In the genomic region with DNA sequence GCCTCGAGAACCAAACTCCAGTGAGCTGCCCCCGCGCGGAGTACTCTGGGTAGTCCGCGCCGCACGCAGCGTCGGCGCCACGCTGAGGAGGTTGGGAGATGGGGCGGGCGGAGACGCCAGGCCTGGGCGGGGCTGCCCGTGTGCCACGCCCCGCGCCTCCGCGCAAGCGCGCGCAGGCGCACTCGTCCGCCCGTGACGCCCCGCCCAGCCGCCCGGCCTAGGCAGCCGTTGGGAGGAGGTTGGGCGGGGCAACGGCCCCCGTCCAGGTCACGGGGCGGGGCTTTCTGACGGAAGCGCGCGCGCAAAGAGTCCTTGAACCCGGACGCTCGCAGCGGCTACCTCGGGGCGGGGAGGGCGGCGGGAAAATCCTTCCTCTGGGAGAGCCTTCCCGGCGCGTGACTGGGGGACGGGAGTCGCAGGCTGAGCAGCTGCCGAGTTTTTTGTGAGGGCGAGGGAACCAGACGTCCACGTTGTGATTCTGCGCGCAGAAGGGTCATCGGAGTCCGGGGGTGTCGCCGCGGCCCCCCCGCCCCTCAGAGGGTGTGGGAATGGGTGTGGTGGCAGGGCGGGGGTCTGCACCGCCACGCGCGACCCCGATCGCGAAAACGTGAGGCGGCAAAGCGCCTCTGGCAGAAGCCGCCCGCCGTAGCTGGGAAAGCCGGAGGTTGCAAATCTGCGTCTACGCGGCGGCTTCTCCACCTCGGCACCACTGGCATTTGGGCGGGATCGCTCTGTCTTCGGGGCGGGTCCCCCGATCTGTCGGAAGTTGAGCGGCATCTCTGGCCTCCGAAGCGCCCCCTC, we compare ENCODE assay signal across 1 cellular context.
TF ChIP-seq lines count a peak whose summit lies in the region.

A gene with protein sequence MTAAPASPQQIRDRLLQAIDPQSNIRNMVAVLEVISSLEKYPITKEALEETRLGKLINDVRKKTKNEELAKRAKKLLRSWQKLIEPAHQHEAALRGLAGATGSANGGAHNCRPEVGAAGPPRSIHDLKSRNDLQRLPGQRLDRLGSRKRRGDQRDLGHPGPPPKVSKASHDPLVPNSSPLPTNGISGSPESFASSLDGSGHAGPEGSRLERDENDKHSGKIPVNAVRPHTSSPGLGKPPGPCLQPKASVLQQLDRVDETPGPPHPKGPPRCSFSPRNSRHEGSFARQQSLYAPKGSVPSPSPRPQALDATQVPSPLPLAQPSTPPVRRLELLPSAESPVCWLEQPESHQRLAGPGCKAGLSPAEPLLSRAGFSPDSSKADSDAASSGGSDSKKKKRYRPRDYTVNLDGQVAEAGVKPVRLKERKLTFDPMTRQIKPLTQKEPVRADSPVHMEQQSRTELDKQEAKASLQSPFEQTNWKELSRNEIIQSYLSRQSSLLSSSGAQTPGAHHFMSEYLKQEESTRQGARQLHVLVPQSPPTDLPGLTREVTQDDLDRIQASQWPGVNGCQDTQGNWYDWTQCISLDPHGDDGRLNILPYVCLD (minus strand): TSS at position 22 of the 801 bp plus-strand sequence. CDS start 261 bp downstream, outside the sequence.

TF ChIP-seq in H1, 55 proteins besides CTCF, POLR2A, EP300 and RAD21 (continued from another document):
- TF ChIP-seq TAF1 (IDR thresholded peaks at IDR 0.05; ENCODE audit: low read depth, low read length) (peak; percentile 97), HDAC2 (IDR thresholded peaks at IDR 0.05; ENCODE audit: borderline replicate concordance in 1 of 2, low read depth in 2 of 2, low read length in 2 of 2) (peak in 1 of 2 experiments; percentile 75; a peak in 1 of 4 replicates), SIN3A (conservative IDR thresholded peaks at IDR 0.05 in 1 of 2, IDR thresholded peaks at IDR 0.05 in 1 of 2; ENCODE audit: low read depth in 1 of 2, low read length in 2 of 2) (peak in 1 of 2 experiments; percentile 61; a peak in 2 of 4 replicates), KDM4A (IDR thresholded peaks at IDR 0.05; ENCODE audit: low read depth, low read length, severe bottlenecking) (peak; percentile 66), SIRT6 (IDR thresholded peaks at IDR 0.05; ENCODE audit: low read length) (no peak), PHF8 (conservative IDR thresholded peaks at IDR 0.05; ENCODE audit: low read depth, low read length) (peak; percentile 81)
- TF ChIP-seq, protein P1, sequence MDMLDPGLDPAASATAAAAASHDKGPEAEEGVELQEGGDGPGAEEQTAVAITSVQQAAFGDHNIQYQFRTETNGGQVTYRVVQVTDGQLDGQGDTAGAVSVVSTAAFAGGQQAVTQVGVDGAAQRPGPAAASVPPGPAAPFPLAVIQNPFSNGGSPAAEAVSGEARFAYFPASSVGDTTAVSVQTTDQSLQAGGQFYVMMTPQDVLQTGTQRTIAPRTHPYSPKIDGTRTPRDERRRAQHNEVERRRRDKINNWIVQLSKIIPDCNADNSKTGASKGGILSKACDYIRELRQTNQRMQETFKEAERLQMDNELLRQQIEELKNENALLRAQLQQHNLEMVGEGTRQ (IDR thresholded peaks at IDR 0.05; ENCODE audit: low read length): peak; percentile 37; the same call in 1 of the 2 replicates
